Comparison of ENCODE assay signal across 27 cellular contexts in genomic region chr5:176664886-176665285, GRCh38. TPM values are rescaled to one million over a fixed set of nuclear protein-coding genes. Genes with fewer than 3 reads are reported as not detected.
DNase-seq lines count a peak whose midpoint lies in the region; ATAC-seq, FAIRE-seq and TF ChIP-seq lines count a peak whose summit lies in the region.
"Had no signal": no experiment of that assay in that cellular context is flagged by ENCODE, and none has a peak within 500 bp of the region (broad histone marks: within the 10 kb centered on the region; RNA-seq: fewer than 3 reads in every experiment).

No MANE protein-coding gene starts in this region.

- H3K4me3 ChIP-seq in right lobe of liver (no peak overlapping the region), HepG2 (replicated peaks in 1 of 3; ENCODE audit: insufficient read depth in 1 of 3, low read depth in 2 of 3, low read length in 3 of 3) (no peak overlapping the region), endodermal cell (ENCODE audit: low read length) (no peak overlapping the region), neural progenitor cell (peak overlapping the region; percentile 15)
- H3K4me3 ChIP-seq: GM23248, SJSA1 had no signal

- H3K9me3 Mint-ChIP-seq in endodermal cell, result no peaks in the 10 kb centered on the region
- H3K9me3 Mint-ChIP-seq in neural progenitor cell, result no peaks in the 10 kb centered on the region
- H3K9me3 Mint-ChIP-seq in T-helper 2 cell treated with Interferon-gamma antibody and Interleukin-4, amounts not matched to agents 5 μg/mL and 100 μg/mL, for 36 hours, result no peaks in the 10 kb centered on the region
- H3K9me3 Mint-ChIP-seq: CD4-positive, alpha-beta memory T cell; IgD-negative memory B cell had no signal

- no peaks in the 10 kb centered on the region for H3K9me3 ChIP-seq in right lobe of liver
- no peaks in the 10 kb centered on the region for H3K9me3 ChIP-seq in HepG2 (ENCODE audit: low read length)
- H3K9me3 ChIP-seq in endodermal cell (ENCODE audit: control insufficient read depth, low read length), result no peaks in the 10 kb centered on the region
- no peaks in the 10 kb centered on the region for H3K9me3 ChIP-seq in neural progenitor cell (ENCODE audit: low read depth)
- H3K9me3 ChIP-seq: SJSA1 had no signal

- peaks cover 0 to 6% (median 2%) of the 10 kb centered on the region in 4 donors for H3K4me1 ChIP-seq in right lobe of liver
- H3K4me1 ChIP-seq in HepG2 (ENCODE audit: insufficient read depth, low read length), result no peaks in the 10 kb centered on the region
- H3K4me1 ChIP-seq in endodermal cell (ENCODE audit: control insufficient read depth, insufficient read depth, low read length), result no peaks in the 10 kb centered on the region
- H3K4me1 ChIP-seq in neural progenitor cell, result peaks cover 14% of the 10 kb centered on the region
- H3K4me1 ChIP-seq: SJSA1 had no signal

- H3K27me3 Mint-ChIP-seq in endodermal cell (ENCODE audit: insufficient read depth), result peaks cover 5% of the 10 kb centered on the region
- H3K27me3 Mint-ChIP-seq in neural progenitor cell (ENCODE audit: insufficient read depth, low read depth), result peaks cover 11% of the 10 kb centered on the region
- H3K27me3 Mint-ChIP-seq in T-helper 2 cell treated with Interferon-gamma antibody and Interleukin-4, amounts not matched to agents 5 μg/mL and 100 μg/mL, for 36 hours (ENCODE audit: low read depth), result peaks cover 4% of the 10 kb centered on the region

- no peaks in the 10 kb centered on the region for H4K20me1 ChIP-seq in HepG2 (ENCODE audit: insufficient read depth, low read length)
- H4K20me1 ChIP-seq in neural progenitor cell (ENCODE audit: low read depth), result no peaks in the 10 kb centered on the region

- H3K27me3 ChIP-seq in right lobe of liver (no peaks in the 10 kb centered on the region), HepG2 (ENCODE audit: control insufficient read depth in 1 of 2, insufficient read depth in 2 of 2, low read length in 2 of 2) (peaks cover 5 to 15% of the 10 kb centered on the region in 2 experiments; a peak in 4 of 5 replicates), endodermal cell (ENCODE audit: control insufficient read depth, insufficient read depth, low read length, poor library complexity, severe bottlenecking) (peaks cover 4% of the 10 kb centered on the region), neural progenitor cell (no peaks in the 10 kb centered on the region)

- TF ChIP-seq CTCF in right lobe of liver (IDR thresholded peaks at IDR 0.05) (no peak), HepG2 (CRISPR knock-in tag; IDR thresholded peaks at IDR 0.05) (no peak), endodermal cell (conservative IDR thresholded peaks at IDR 0.05) (no peak), neural progenitor cell (IDR thresholded peaks at IDR 0.05) (no peak)

- no peak for ATAC-seq in right lobe of liver
- no peak for ATAC-seq in HepG2
- ATAC-seq in GM18909 (IDR thresholded peaks at IDR 0.05; ENCODE audit: poor library complexity, unreplicated experiment), result no peak

- WGBS in right lobe of liver (ENCODE audit: insufficient coverage, low coverage, low lambda C conversion rate, missing lambda C conversion rate), result 23% methylated on average over 4 of the region's 19 CpGs
- WGBS in HepG2 (ENCODE audit: low lambda C conversion rate), result 48% methylated on average over 10 of the region's 19 CpGs
- 67 to 78% methylated on average over 3 to 19 of the region's 19 CpGs for WGBS in endodermal cell (ENCODE audit: insufficient coverage in 1 of 2, insufficient read length in 1 of 2), 2 experiments

- TF ChIP-seq EP300 in HepG2 (IDR thresholded peaks at IDR 0.05; ENCODE audit: low read depth in 2 of 2, low read length in 2 of 2) (no peak), HepG2 (CRISPR knock-in tag; IDR thresholded peaks at IDR 0.05; ENCODE audit: borderline replicate concordance) (no peak)

- H3K4me3 Mint-ChIP-seq in endodermal cell, result no peak overlapping the region
- H3K4me3 Mint-ChIP-seq in neural progenitor cell, result no peak overlapping the region
- no peak overlapping the region for H3K4me3 Mint-ChIP-seq in T-helper 2 cell treated with Interferon-gamma antibody and Interleukin-4, amounts not matched to agents 5 μg/mL and 100 μg/mL, for 36 hours
- H3K4me3 Mint-ChIP-seq: CD4-positive, alpha-beta memory T cell; IgD-negative memory B cell had no signal

- no peaks in the 10 kb centered on the region for H3K36me3 ChIP-seq in right lobe of liver
- no peaks in the 10 kb centered on the region for H3K36me3 ChIP-seq in HepG2 (replicated peaks in 1 of 2; ENCODE audit: control insufficient read depth in 1 of 2, insufficient read depth in 2 of 2, low read length in 2 of 2)
- H3K36me3 ChIP-seq in endodermal cell (ENCODE audit: control insufficient read depth, insufficient read depth, low read length), result no peaks in the 10 kb centered on the region
- no peaks in the 10 kb centered on the region for H3K36me3 ChIP-seq in neural progenitor cell
- H3K36me3 ChIP-seq: SJSA1 had no signal

- DNase-seq in right lobe of liver, result peak in 2 of 3 donors; percentile 7 to 49
- no peak for DNase-seq in HepG2 (ENCODE audit: low spot score)
- peak; percentile 65 for DNase-seq in endodermal cell
- DNase-seq in neural progenitor cell (ENCODE audit: low spot score), result peak; percentile 83
- DNase-seq in T-helper 2 cell treated with Interferon-gamma antibody and Interleukin-4, amounts not matched to agents 5 μg/mL and 100 μg/mL, for 36 hours (ENCODE audit: low spot score), result no peak
- DNase-seq in activated CD4-positive, alpha-beta T cell treated with anti-CD3 and anti-CD28 coated beads, Interleukin-2, amount 50 U/mL, for 1 hour, result no peak
- DNase-seq: C1 segment of cervical spinal cord; CD4-positive, alpha-beta memory T cell; COR-L47; DMS53; GM23248; HCEC 1CT; MM.1S; NCI-H1048; NCI-H1417 treated with DMSO at 0.1 percent for 48 hours; NCI-H1694 treated with DMSO at 0.1 percent for 48 hours; NCI-H2081; NCI-H226; NCI-H510A had no signal

- in situ Hi-C loops in HepG2 (cut with HindIII; ENCODE audit: extremely low pct_ligation_motif_present, low pct_unique_long_range_greater_than_20kb), result loop anchor here (10.0 kb wide), 1 partner anchor 290 kb away; no protein-coding TSS in a partner anchor

- H3K27ac ChIP-seq in right lobe of liver, result no peak overlapping the region
- no peak overlapping the region for H3K27ac ChIP-seq in HepG2 (ENCODE audit: extremely low read length, insufficient read depth, low read length)
- H3K27ac ChIP-seq in endodermal cell (ENCODE audit: low read depth, low read length), result no peak overlapping the region
- H3K27ac ChIP-seq in neural progenitor cell, result no peak overlapping the region
- H3K27ac ChIP-seq: GM23248, KMS-11, SJSA1 had no signal

- CTCF ChIA-PET in HepG2 (lab: Yijun Ruan, JAX; ENCODE audit: low intra/inter-chr PET ratio, low total read pairs), result no interaction called here

- no peak for FAIRE-seq in HepG2 (lab: Jason Lieb, UNC)
- FAIRE-seq: GM18507 had no signal

- peaks cover 12% of the 10 kb centered on the region for H3F3A ChIP-seq in neural progenitor cell (ENCODE audit: low read depth)

- H3K4me2 ChIP-seq in HepG2 (ENCODE audit: low read depth, low read length) (no peak overlapping the region), neural progenitor cell (peak overlapping the region; percentile 61)
- H3K4me2 ChIP-seq: KMS-11 had no signal

- no peak overlapping the region for H3K9ac ChIP-seq in HepG2 (ENCODE audit: insufficient read depth, low read depth, low read length)
- no peak overlapping the region for H3K9ac ChIP-seq in endodermal cell (ENCODE audit: extremely low read depth, low read length, poor library complexity, severe bottlenecking)
- no peak overlapping the region for H3K9ac ChIP-seq in neural progenitor cell
- H3K9ac ChIP-seq: GM23248, KMS-11 had no signal

- H3K27ac Mint-ChIP-seq in endodermal cell, result no peak overlapping the region
- H3K27ac Mint-ChIP-seq in neural progenitor cell, result no peak overlapping the region
- no peak overlapping the region for H3K27ac Mint-ChIP-seq in T-helper 2 cell treated with Interferon-gamma antibody and Interleukin-4, amounts not matched to agents 5 μg/mL and 100 μg/mL, for 36 hours
- H3K27ac Mint-ChIP-seq: IgD-negative memory B cell had no signal

- H3K36me3 Mint-ChIP-seq in endodermal cell (ENCODE audit: low read depth) (no peaks in the 10 kb centered on the region), neural progenitor cell (no peaks in the 10 kb centered on the region)
- H3K36me3 Mint-ChIP-seq in T-helper 2 cell treated with Interferon-gamma antibody and Interleukin-4, amounts not matched to agents 5 μg/mL and 100 μg/mL, for 36 hours (ENCODE audit: low read depth), result no peaks in the 10 kb centered on the region
- H3K36me3 Mint-ChIP-seq: CD4-positive, alpha-beta memory T cell; IgD-negative memory B cell had no signal

- no TSS peak for BruUV-seq in HepG2 (replicated peaks; lab: Mats Ljungman, UMichigan)

- intact Hi-C loops in right lobe of liver (cut with DNase I), result no loop called here
- intact Hi-C loops in HepG2 (cut with micrococcal nuclease; ENCODE audit: unreplicated experiment), result no loop called here

- TF ChIP-seq POLR2A in right lobe of liver (IDR thresholded peaks at IDR 0.05) (no peak), HepG2 (IDR thresholded peaks at IDR 0.05; ENCODE audit: insufficient read depth in 1 of 2, low read depth in 2 of 2, low read length in 2 of 2) (no peak)

- no peak for TF ChIP-seq RAD21 in HepG2 (CRISPR knock-in tag; IDR thresholded peaks at IDR 0.05)

- POLR2A ChIA-PET in HepG2 (lab: Yijun Ruan, JAX), result no interaction called here

- H2AFZ ChIP-seq in HepG2 (ENCODE audit: low read length), result no peak overlapping the region
- peak overlapping the region; percentile 79 for H2AFZ ChIP-seq in neural progenitor cell (replicated peaks)
- H2AFZ ChIP-seq: GM23248 had no signal

- no peaks in the 10 kb centered on the region for H3K4me1 Mint-ChIP-seq in endodermal cell
- peaks cover 9% of the 10 kb centered on the region for H3K4me1 Mint-ChIP-seq in neural progenitor cell
- peaks cover 5% of the 10 kb centered on the region for H3K4me1 Mint-ChIP-seq in T-helper 2 cell treated with Interferon-gamma antibody and Interleukin-4, amounts not matched to agents 5 μg/mL and 100 μg/mL, for 36 hours (ENCODE audit: low read depth)

- H3K79me2 ChIP-seq in HepG2 (ENCODE audit: insufficient read depth, low read length) (no peaks in the 10 kb centered on the region), neural progenitor cell (ENCODE audit: low read depth) (no peaks in the 10 kb centered on the region)

RNA-seq across cellular contexts. Expression of gene TSPAN17, which starts 17.6 kb away (rescaled TPM):
- total RNA-seq in right lobe of liver (10 to 100 TPM; 10.9 to 20.8 (median 13.6) TPM), HepG2 (2016; rRNA removed; fragmentation: Illumina TruSeq; extraction: Trizol) (10.1 and 11.5 TPM in 2 replicates), endodermal cell (10 to 100 TPM; 49.3 to 50.3 TPM), neural progenitor cell (ENCODE audit: low replicate concordance) (25.9 and 51.7 TPM in 2 replicates)
- total RNA-seq in HepG2 (2016; cell fraction: cytosol; rRNA removed; fragmentation: Illumina TruSeq; extraction: Trizol; ENCODE audit: low read depth), result 14.4 and 15.0 TPM in 2 replicates
- 9.9 and 11.9 TPM in 2 replicates for total RNA-seq in HepG2 (2016; cell fraction: insoluble cytoplasmic fraction; rRNA removed; fragmentation: Illumina TruSeq; extraction: Trizol)
- total RNA-seq in HepG2 (2016; cell fraction: membrane; rRNA removed; fragmentation: Illumina TruSeq; extraction: Trizol), result 28.4 and 30.1 TPM in 2 replicates
- total RNA-seq in HepG2 (2016; cell fraction: nucleus; rRNA removed; fragmentation: Illumina TruSeq; extraction: Trizol), result 6.7 and 8.6 TPM in 2 replicates
- 15.0 and 20.0 TPM in 2 replicates for polyA plus RNA-seq in HepG2 (2011; rRNA removed)
- polyA plus RNA-seq in HepG2 (2011; cell fraction: cytosol; rRNA removed), result 14.6 and 15.9 TPM in 2 replicates
- 34.5 and 40.1 TPM in 2 replicates for polyA plus RNA-seq in HepG2 (2011; cell fraction: nucleus; rRNA removed)
- 7.5 and 9.2 TPM in 2 replicates for polyA plus RNA-seq in HepG2 (2012)
- 20.7 and 22.9 TPM in 2 replicates for polyA plus RNA-seq in HepG2 (2016; cell fraction: cytosol; fragmentation: Illumina TruSeq; extraction: Trizol; ENCODE audit: low read depth)
- polyA plus RNA-seq in HepG2 (2016; cell fraction: insoluble cytoplasmic fraction; fragmentation: Illumina TruSeq; extraction: Trizol; ENCODE audit: low read depth), result 11.8 and 14.9 TPM in 2 replicates
- polyA plus RNA-seq in HepG2 (2016; cell fraction: membrane; fragmentation: Illumina TruSeq; extraction: Trizol; ENCODE audit: low read depth), result 32.1 and 34.7 TPM in 2 replicates
- polyA plus RNA-seq in HepG2 (2016; cell fraction: nucleus; fragmentation: Illumina TruSeq; extraction: Trizol; ENCODE audit: insufficient read depth, low read depth), result 17.6 and 18.4 TPM in 2 replicates
- 26.2 and 35.2 TPM in 2 replicates for polyA minus RNA-seq in HepG2 (2011; rRNA and poly(A)+ RNA removed; ENCODE audit: low replicate concordance)
- polyA minus RNA-seq in HepG2 (2011; cell fraction: cytosol; rRNA and poly(A)+ RNA removed), result 9.8 and 12.6 TPM in 2 replicates
- 6.7 and 8.6 TPM in 2 replicates for polyA minus RNA-seq in HepG2 (2011; cell fraction: nucleus; rRNA and poly(A)+ RNA removed)
- 35.5 TPM for polyA plus RNA-seq in endodermal cell (2013, experiment 1 of 2)
- polyA plus RNA-seq in endodermal cell (2013, experiment 2 of 2), result 34.8 TPM

RNA-seq across cellular contexts. Expression of gene EIF4E1B, which starts 34.4 kb away (rescaled TPM):
- total RNA-seq in right lobe of liver (not detected), HepG2 (2016; rRNA removed; fragmentation: Illumina TruSeq; extraction: Trizol) (not detected in 2 replicates), endodermal cell (1 to 10 TPM; 1.4 to 2.0 TPM), neural progenitor cell (ENCODE audit: low replicate concordance) (0.06 and 0.68 TPM in 2 replicates)
- total RNA-seq in HepG2 (2016; cell fraction: cytosol; rRNA removed; fragmentation: Illumina TruSeq; extraction: Trizol; ENCODE audit: low read depth), result not detected in 2 replicates
- not detected in 2 replicates for total RNA-seq in HepG2 (2016; cell fraction: insoluble cytoplasmic fraction; rRNA removed; fragmentation: Illumina TruSeq; extraction: Trizol)
- total RNA-seq in HepG2 (2016; cell fraction: membrane; rRNA removed; fragmentation: Illumina TruSeq; extraction: Trizol), result not detected in 2 replicates
- total RNA-seq in HepG2 (2016; cell fraction: nucleus; rRNA removed; fragmentation: Illumina TruSeq; extraction: Trizol), result not detected in 2 replicates
- polyA plus RNA-seq in HepG2 (2011; rRNA removed), result not detected in 2 replicates
- not detected in 2 replicates for polyA plus RNA-seq in HepG2 (2011; cell fraction: cytosol; rRNA removed)
- polyA plus RNA-seq in HepG2 (2011; cell fraction: nucleus; rRNA removed), result not detected in 2 replicates
- polyA plus RNA-seq in HepG2 (2012), result not detected in 2 replicates
- polyA plus RNA-seq in HepG2 (2016; cell fraction: cytosol; fragmentation: Illumina TruSeq; extraction: Trizol; ENCODE audit: low read depth), result not detected in 2 replicates
- not detected in 2 replicates for polyA plus RNA-seq in HepG2 (2016; cell fraction: insoluble cytoplasmic fraction; fragmentation: Illumina TruSeq; extraction: Trizol; ENCODE audit: low read depth)
- not detected in 2 replicates for polyA plus RNA-seq in HepG2 (2016; cell fraction: membrane; fragmentation: Illumina TruSeq; extraction: Trizol; ENCODE audit: low read depth)
- polyA plus RNA-seq in HepG2 (2016; cell fraction: nucleus; fragmentation: Illumina TruSeq; extraction: Trizol; ENCODE audit: insufficient read depth, low read depth), result not detected in 2 replicates
- 0.07 TPM in 1 of 2 replicates, not detected in the other for polyA minus RNA-seq in HepG2 (2011; rRNA and poly(A)+ RNA removed; ENCODE audit: low replicate concordance)
- not detected in 2 replicates for polyA minus RNA-seq in HepG2 (2011; cell fraction: cytosol; rRNA and poly(A)+ RNA removed)
- not detected in 2 replicates for polyA minus RNA-seq in HepG2 (2011; cell fraction: nucleus; rRNA and poly(A)+ RNA removed)
- 0.82 TPM for polyA plus RNA-seq in endodermal cell (2013, experiment 1 of 2)
- not detected for polyA plus RNA-seq in endodermal cell (2013, experiment 2 of 2)
- total RNA-seq: A673; CD4-positive, alpha-beta memory T cell; Daoy; G401; GM23248; SJSA1 had no signal
- polyA plus RNA-seq: CD4-positive, alpha-beta memory T cell; GM23248; IgD-negative memory B cell had no signal

RNA-seq across cellular contexts. Expression of gene SNCB, which starts 34.6 kb away (rescaled TPM):
- total RNA-seq in right lobe of liver (not detected), HepG2 (2016; rRNA removed; fragmentation: Illumina TruSeq; extraction: Trizol) (not detected in 2 replicates), endodermal cell (1 to 10 TPM in 1 of 2 donors, under 1 TPM in 1; 0.22 to 1.8 TPM), neural progenitor cell (ENCODE audit: low replicate concordance) (1.1 TPM in 1 of 2 replicates, not detected in the other)
- total RNA-seq in HepG2 (2016; cell fraction: cytosol; rRNA removed; fragmentation: Illumina TruSeq; extraction: Trizol; ENCODE audit: low read depth), result not detected in 2 replicates
- not detected in 2 replicates for total RNA-seq in HepG2 (2016; cell fraction: insoluble cytoplasmic fraction; rRNA removed; fragmentation: Illumina TruSeq; extraction: Trizol)
- total RNA-seq in HepG2 (2016; cell fraction: membrane; rRNA removed; fragmentation: Illumina TruSeq; extraction: Trizol), result not detected in 2 replicates
- not detected in 2 replicates for total RNA-seq in HepG2 (2016; cell fraction: nucleus; rRNA removed; fragmentation: Illumina TruSeq; extraction: Trizol)
- polyA plus RNA-seq in HepG2 (2011; rRNA removed), result not detected in 2 replicates
- not detected in 2 replicates for polyA plus RNA-seq in HepG2 (2011; cell fraction: cytosol; rRNA removed)
- polyA plus RNA-seq in HepG2 (2011; cell fraction: nucleus; rRNA removed), result not detected in 2 replicates
- not detected in 2 replicates for polyA plus RNA-seq in HepG2 (2012)
- polyA plus RNA-seq in HepG2 (2016; cell fraction: cytosol; fragmentation: Illumina TruSeq; extraction: Trizol; ENCODE audit: low read depth), result not detected in 2 replicates
- not detected in 2 replicates for polyA plus RNA-seq in HepG2 (2016; cell fraction: insoluble cytoplasmic fraction; fragmentation: Illumina TruSeq; extraction: Trizol; ENCODE audit: low read depth)
- not detected in 2 replicates for polyA plus RNA-seq in HepG2 (2016; cell fraction: membrane; fragmentation: Illumina TruSeq; extraction: Trizol; ENCODE audit: low read depth)
- polyA plus RNA-seq in HepG2 (2016; cell fraction: nucleus; fragmentation: Illumina TruSeq; extraction: Trizol; ENCODE audit: insufficient read depth, low read depth), result not detected in 2 replicates
- polyA minus RNA-seq in HepG2 (2011; rRNA and poly(A)+ RNA removed; ENCODE audit: low replicate concordance), result not detected in 2 replicates
- polyA minus RNA-seq in HepG2 (2011; cell fraction: cytosol; rRNA and poly(A)+ RNA removed), result not detected in 2 replicates
- not detected in 2 replicates for polyA minus RNA-seq in HepG2 (2011; cell fraction: nucleus; rRNA and poly(A)+ RNA removed)
- 0.25 TPM for polyA plus RNA-seq in endodermal cell (2013, experiment 1 of 2)
- polyA plus RNA-seq in endodermal cell (2013, experiment 2 of 2), result 0.58 TPM
- total RNA-seq: A673; CD4-positive, alpha-beta memory T cell; GM23248; SJSA1 had no signal
- polyA plus RNA-seq: CD4-positive, alpha-beta memory T cell; GM23248; IgD-negative memory B cell had no signal

RNA-seq across cellular contexts. Expression of gene GPRIN1, which starts 54.9 kb away (rescaled TPM):
- total RNA-seq in right lobe of liver, result under 1 TPM; 0.05 to 0.99 (median 0.30) TPM
- total RNA-seq in HepG2 (2016; rRNA removed; fragmentation: Illumina TruSeq; extraction: Trizol), result 2.0 and 2.1 TPM in 2 replicates
- 0.20 and 0.26 TPM in 2 replicates for total RNA-seq in HepG2 (2016; cell fraction: cytosol; rRNA removed; fragmentation: Illumina TruSeq; extraction: Trizol; ENCODE audit: low read depth)
- 1.6 and 2.0 TPM in 2 replicates for total RNA-seq in HepG2 (2016; cell fraction: insoluble cytoplasmic fraction; rRNA removed; fragmentation: Illumina TruSeq; extraction: Trizol)
- 0.71 and 0.79 TPM in 2 replicates for total RNA-seq in HepG2 (2016; cell fraction: membrane; rRNA removed; fragmentation: Illumina TruSeq; extraction: Trizol)
- 1.4 and 1.8 TPM in 2 replicates for total RNA-seq in HepG2 (2016; cell fraction: nucleus; rRNA removed; fragmentation: Illumina TruSeq; extraction: Trizol)
- 0.32 and 0.56 TPM in 2 replicates for polyA plus RNA-seq in HepG2 (2011; rRNA removed)
- 0.31 and 0.34 TPM in 2 replicates for polyA plus RNA-seq in HepG2 (2011; cell fraction: cytosol; rRNA removed)
- polyA plus RNA-seq in HepG2 (2011; cell fraction: nucleus; rRNA removed), result 0.50 and 0.62 TPM in 2 replicates
- 0.59 and 0.60 TPM in 2 replicates for polyA plus RNA-seq in HepG2 (2012)
- polyA plus RNA-seq in HepG2 (2016; cell fraction: cytosol; fragmentation: Illumina TruSeq; extraction: Trizol; ENCODE audit: low read depth), result 0.09 TPM in 2 replicates
- polyA plus RNA-seq in HepG2 (2016; cell fraction: insoluble cytoplasmic fraction; fragmentation: Illumina TruSeq; extraction: Trizol; ENCODE audit: low read depth), result 1.4 and 1.7 TPM in 2 replicates
- 0.34 and 0.43 TPM in 2 replicates for polyA plus RNA-seq in HepG2 (2016; cell fraction: membrane; fragmentation: Illumina TruSeq; extraction: Trizol; ENCODE audit: low read depth)
- polyA plus RNA-seq in HepG2 (2016; cell fraction: nucleus; fragmentation: Illumina TruSeq; extraction: Trizol; ENCODE audit: insufficient read depth, low read depth), result 1.1 and 1.6 TPM in 2 replicates
- 0.62 and 3.2 TPM in 2 replicates for polyA minus RNA-seq in HepG2 (2011; rRNA and poly(A)+ RNA removed; ENCODE audit: low replicate concordance)
- 0.70 and 0.99 TPM in 2 replicates for polyA minus RNA-seq in HepG2 (2011; cell fraction: cytosol; rRNA and poly(A)+ RNA removed)
- polyA minus RNA-seq in HepG2 (2011; cell fraction: nucleus; rRNA and poly(A)+ RNA removed), result 0.87 and 0.90 TPM in 2 replicates
- total RNA-seq in endodermal cell, result 1 to 10 TPM; 4.5 to 4.9 TPM
- 10.4 TPM for polyA plus RNA-seq in endodermal cell (2013, experiment 1 of 2)
- 10.0 TPM for polyA plus RNA-seq in endodermal cell (2013, experiment 2 of 2)
- 0.67 and 3.7 TPM in 2 replicates for total RNA-seq in neural progenitor cell (ENCODE audit: low replicate concordance)

Comparison
In these comparisons a context has a peak if more than half of its experiments do, and no peak if none do; other contexts are left out.
1. DNase-seq: peak in right lobe of liver (2 of 3), endodermal cell (single experiment) and neural progenitor cell (single experiment); none in HepG2 (single experiment), T-helper 2 cell treated with Interferon-gamma antibody and Interleukin-4, amounts not matched to agents 5 μg/mL and 100 μg/mL, for 36 hours (single experiment) and activated CD4-positive, alpha-beta T cell treated with anti-CD3 and anti-CD28 coated beads, Interleukin-2, amount 50 U/mL, for 1 hour (single experiment).